In the genomic region with DNA sequence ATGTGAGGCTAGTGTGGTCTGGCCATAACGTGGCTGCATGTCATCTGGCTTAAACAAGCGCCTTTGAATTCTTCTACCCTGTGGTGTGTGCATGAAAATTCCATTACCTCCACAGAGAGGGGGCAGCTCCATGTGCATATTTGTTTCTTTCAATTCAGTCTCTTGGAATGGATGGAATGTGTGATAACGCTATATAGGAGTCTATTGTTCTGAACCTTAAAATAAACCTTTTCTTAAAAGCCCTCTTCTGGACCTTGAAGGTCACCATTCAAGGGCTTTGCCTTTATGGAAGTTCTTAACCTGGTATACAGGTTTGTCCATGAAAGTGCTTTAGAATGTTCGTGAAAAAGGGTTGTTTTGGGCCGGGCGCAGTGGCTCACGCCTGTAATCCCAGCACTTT, we compare ENCODE assay signal across 12 cellular contexts.
A peak's percentile ranks its signal among the peaks of the same experiment; 100 is the strongest.
DNase-seq lines count a peak whose midpoint lies in the region; ATAC-seq and TF ChIP-seq lines count a peak whose summit lies in the region.
"Had no signal": no experiment of that assay in that cellular context is flagged by ENCODE, and none has a peak within 500 bp of the region (broad histone marks: within the 10 kb centered on the region; RNA-seq: fewer than 3 reads in every experiment).

No MANE protein-coding gene starts in this region.

- H3K36me3 ChIP-seq in BLaER1 treated with 17β-estradiol and CSF1 and Interleukin-3, amounts not matched to agents 10 nM and 100 nM = no peaks in the 10 kb centered on the region
- no peaks in the 10 kb centered on the region for H3K36me3 ChIP-seq in HUES64 (ENCODE audit: insufficient read depth, low read length)
- H3K36me3 ChIP-seq in mesendoderm (ENCODE audit: control insufficient read depth, insufficient read depth, low read length) = no peaks in the 10 kb centered on the region
- H3K36me3 ChIP-seq: tibial nerve had no signal

- H3K27ac ChIP-seq in BLaER1 treated with 17β-estradiol and CSF1 and Interleukin-3, amounts not matched to agents 10 nM and 100 nM = 0 out of 22 replicates have a peak overlapping the region, but pooled peaks of 1 of the 11 experiments have one; percentile 25
- H3K27ac ChIP-seq in HUES64 (ENCODE audit: low read depth, low read length) (peak overlapping the region; percentile 68; the same call in 1 of the 2 replicates), mesendoderm (ENCODE audit: low read depth, low read length) (no peak overlapping the region)
- H3K27ac ChIP-seq: HL-60, tibial nerve had no signal

- no peak overlapping the region for H3K56ac ChIP-seq in mesendoderm (ENCODE audit: low read length)

- no peak overlapping the region for H3K23ac ChIP-seq in mesendoderm (ENCODE audit: low read length)

- no peak overlapping the region for H3K9ac ChIP-seq in BLaER1 treated with 17β-estradiol and CSF1 and Interleukin-3, amounts not matched to agents 10 nM and 100 nM
- H3K9ac ChIP-seq in HUES64 (ENCODE audit: low read depth, low read length) (no peak overlapping the region), mesendoderm (ENCODE audit: low read length) (no peak overlapping the region)

- no peak overlapping the region for H3K18ac ChIP-seq in mesendoderm (ENCODE audit: low read length)

- H4K20me1 ChIP-seq in BLaER1 treated with 17β-estradiol and CSF1 and Interleukin-3, amounts not matched to agents 10 nM and 100 nM = no peaks in the 10 kb centered on the region

- peaks cover 0 to 34% (median 28%) of the 10 kb centered on the region in 10 experiments; a peak in 14 of 20 replicates for H3K4me1 ChIP-seq in BLaER1 treated with 17β-estradiol and CSF1 and Interleukin-3, amounts not matched to agents 10 nM and 100 nM
- H3K4me1 ChIP-seq in HUES64 (ENCODE audit: insufficient read depth, low read length) = peaks cover 36% of the 10 kb centered on the region
- peaks cover 8% of the 10 kb centered on the region for H3K4me1 ChIP-seq in mesendoderm (ENCODE audit: control insufficient read depth, low read depth, low read length)

- H2BK120ac ChIP-seq in mesendoderm (ENCODE audit: low read depth, low read length) = no peak overlapping the region

- no peak overlapping the region for H4K5ac ChIP-seq in mesendoderm (ENCODE audit: low read length)

- peaks cover 0 to 3% (median 0%) of the 10 kb centered on the region in 11 experiments; a peak in 2 of 22 replicates for H3K9me3 ChIP-seq in BLaER1 treated with 17β-estradiol and CSF1 and Interleukin-3, amounts not matched to agents 10 nM and 100 nM (replicated peaks in 1 of 11)
- peaks cover 4% of the 10 kb centered on the region; the same call in 1 of the 2 replicates for H3K9me3 ChIP-seq in HUES64 (ENCODE audit: insufficient read depth, low read depth, low read length)

- peak overlapping the region in 7 of 11 experiments; percentile 25 to 64 (median 51); a peak in 9 of 22 replicates for H3K4me2 ChIP-seq in BLaER1 treated with 17β-estradiol and CSF1 and Interleukin-3, amounts not matched to agents 10 nM and 100 nM
- no peak overlapping the region for H3K4me2 ChIP-seq in mesendoderm (ENCODE audit: low read length)

- no peak overlapping the region for H3K4ac ChIP-seq in mesendoderm (ENCODE audit: low read depth, low read length)

- H4K8ac ChIP-seq in mesendoderm (ENCODE audit: low read depth, low read length) = no peak overlapping the region

- 72% methylated on average over 6 of the region's 7 CpGs for WGBS in HUES64
- WGBS in mesendoderm (ENCODE audit: extremely low coverage, insufficient coverage, low lambda C conversion rate) = no CpG with 5 or more reads among the region's 7 CpGs

- no peaks in the 10 kb centered on the region for H3K79me2 ChIP-seq in mesendoderm (ENCODE audit: control insufficient read depth, insufficient read depth, low read length)

- no peak overlapping the region for H2AK5ac ChIP-seq in mesendoderm (ENCODE audit: low read length)

- DNase-seq in cardiac fibroblast (ENCODE audit: low read depth in 2 of 2) (peak; percentile 45 to 62), mesendoderm (peak; percentile 92)
- no peak for DNase-seq in stimulated activated CD4-positive, alpha-beta T cell treated with anti-CD3 and anti-CD28 coated beads, Interleukin-1b, Interleukin-23, amount 100 ng/mL, for 48 hours
- DNase-seq: activated CD8-positive, alpha-beta memory T cell treated with anti-CD3 and anti-CD28 coated beads for 24 hours; activated gamma-delta T cell treated with Interleukin-2 at 50 U/mL for 16 hours had no signal

- no peaks in the 10 kb centered on the region for H3K79me1 ChIP-seq in mesendoderm (ENCODE audit: low read length)

- no peaks in the 10 kb centered on the region for H3K27me3 ChIP-seq in BLaER1 treated with 17β-estradiol and CSF1 and Interleukin-3, amounts not matched to agents 10 nM and 100 nM
- H3K27me3 ChIP-seq in HUES64 (ENCODE audit: insufficient read depth, low read length) (no peaks in the 10 kb centered on the region), mesendoderm (ENCODE audit: insufficient read depth, low read length, poor library complexity) (no peaks in the 10 kb centered on the region)
- H3K27me3 ChIP-seq: tibial nerve had no signal

- no peak for TF ChIP-seq CTCF in cardiac fibroblast (IDR thresholded peaks at IDR 0.05; ENCODE audit: low read depth, low read length)

- ATAC-seq in GM21737 (IDR thresholded peaks at IDR 0.05; ENCODE audit: unreplicated experiment) = no peak
- no peak for ATAC-seq in HG02885 (IDR thresholded peaks at IDR 0.05; ENCODE audit: poor library complexity, unreplicated experiment)
- no peak for ATAC-seq in HG03175 (IDR thresholded peaks at IDR 0.05; ENCODE audit: unreplicated experiment)

- no peak overlapping the region for H2BK15ac ChIP-seq in mesendoderm (replicated peaks; ENCODE audit: low read depth)

- H2BK5ac ChIP-seq in mesendoderm (ENCODE audit: low read length) = no peak overlapping the region

- H3K4me3 ChIP-seq in BLaER1 treated with 17β-estradiol and CSF1 and Interleukin-3, amounts not matched to agents 10 nM and 100 nM = no peak overlapping the region
- H3K4me3 ChIP-seq in HUES64 (ENCODE audit: low read length) (no peak overlapping the region), cardiac fibroblast (replicated peaks in 1 of 2; ENCODE audit: low read depth in 2 of 2, low read length in 2 of 2) (no peak overlapping the region), mesendoderm (ENCODE audit: low read length) (no peak overlapping the region)
- H3K4me3 ChIP-seq: tibial nerve had no signal
